8 cellular contexts compared by ENCODE assay signal in genomic region chr3:14949126-14949525, GRCh38. TPM values are rescaled to one million over a fixed set of nuclear protein-coding genes. Genes with fewer than 3 reads are reported as not detected.
DNase-seq lines count a peak whose midpoint lies in the region; ATAC-seq and TF ChIP-seq lines count a peak whose summit lies in the region.

No MANE protein-coding gene starts in this region.

- H3K4me1 ChIP-seq in RWPE2 (ENCODE audit: insufficient read depth, poor library complexity, severe bottlenecking): peaks cover 15% of the 10 kb centered on the region
- H3K4me1 ChIP-seq in fibroblast of lung (ENCODE audit: control insufficient read depth, extremely low read depth, insufficient read depth, low read length): peaks cover 4% of the 10 kb centered on the region

- H3K4me3 ChIP-seq in RWPE2 (ENCODE audit: severe bottlenecking) (peak overlapping the region; percentile 90), fibroblast of lung (replicated peaks in 1 of 4; ENCODE audit: control extremely low read depth in 1 of 4, insufficient read depth in 1 of 4, low read depth in 3 of 4, low read length in 4 of 4) (peak overlapping the region; percentile 54 to 88 (median 85))

- H3K4me2 ChIP-seq in fibroblast of lung (ENCODE audit: extremely low read depth, insufficient read depth, low read length): peak overlapping the region; percentile 86

- H3K27ac ChIP-seq in RWPE2 (ENCODE audit: poor library complexity, severe bottlenecking): peak overlapping the region; percentile 93
- H3K27ac ChIP-seq in fibroblast of lung (ENCODE audit: insufficient read depth, low read length): peak overlapping the region; percentile 80

- no peaks in the 10 kb centered on the region for H3K27me3 Mint-ChIP-seq in progenitor cell of endocrine pancreas

- DNase-seq in ELR (ENCODE audit: low read depth): peak; percentile 32
- DNase-seq in RWPE2 (ENCODE audit: low spot score): no peak
- DNase-seq in fibroblast of lung (ENCODE audit: low read depth in 2 of 2): no peak
- DNase-seq in progenitor cell of endocrine pancreas (ENCODE audit: low spot score, unreplicated experiment): no peak
- DNase-seq in NCI-H1694 (lab: John Stamatoyannopoulos, UW): no peak
- no peak for DNase-seq in NCI-H2171 (lab: John Stamatoyannopoulos, UW)

- TF ChIP-seq CTCF in RWPE2 (IDR thresholded peaks at IDR 0.05; ENCODE audit: poor library complexity, severe bottlenecking) (no peak), fibroblast of lung (conservative IDR thresholded peaks at IDR 0.05 in 1 of 2, IDR thresholded peaks at IDR 0.05 in 1 of 2; ENCODE audit: low read depth in 1 of 2, low read length in 2 of 2) (no peak), progenitor cell of endocrine pancreas (IDR thresholded peaks at IDR 0.05; ENCODE audit: unreplicated experiment) (no peak)

- H3K4me1 Mint-ChIP-seq in progenitor cell of endocrine pancreas (ENCODE audit: low read depth): peaks cover 34% of the 10 kb centered on the region

- H3K4me3 Mint-ChIP-seq in progenitor cell of endocrine pancreas (ENCODE audit: low read depth): peak overlapping the region; percentile 99

- H3K79me2 ChIP-seq in fibroblast of lung (ENCODE audit: control insufficient read depth, insufficient read depth, low read length): peaks cover 69% of the 10 kb centered on the region

- no peaks in the 10 kb centered on the region for H3K27me3 ChIP-seq in RWPE2 (ENCODE audit: insufficient read depth, poor library complexity, severe bottlenecking)
- no peaks in the 10 kb centered on the region for H3K27me3 ChIP-seq in fibroblast of lung (ENCODE audit: control insufficient read depth, insufficient read depth, low read length)

- no peaks in the 10 kb centered on the region for H4K20me1 ChIP-seq in fibroblast of lung (ENCODE audit: control insufficient read depth, extremely low read depth, insufficient read depth, low read length)

- H3K36me3 ChIP-seq in RWPE2 (ENCODE audit: low read depth) (peaks cover 38% of the 10 kb centered on the region), fibroblast of lung (ENCODE audit: control insufficient read depth, insufficient read depth, low read length) (peaks cover 6% of the 10 kb centered on the region)

- H3K9me3 Mint-ChIP-seq in progenitor cell of endocrine pancreas (ENCODE audit: low read depth): no peaks in the 10 kb centered on the region

- no peak for ATAC-seq in RWPE2 (ENCODE audit: low read depth)
- ATAC-seq in GM21390 (IDR thresholded peaks at IDR 0.05; ENCODE audit: unreplicated experiment): no peak
- no peak for ATAC-seq in HG03354 (IDR thresholded peaks at IDR 0.05; ENCODE audit: poor library complexity, severe bottlenecking, unreplicated experiment)

- no peak overlapping the region for H3K9ac ChIP-seq in fibroblast of lung (ENCODE audit: insufficient read depth, low read length)

- peaks cover 7% of the 10 kb centered on the region for H3K36me3 Mint-ChIP-seq in progenitor cell of endocrine pancreas (ENCODE audit: insufficient read depth)

- H2AFZ ChIP-seq in fibroblast of lung (ENCODE audit: low read length): peak overlapping the region; percentile 82

- H3K27ac Mint-ChIP-seq in progenitor cell of endocrine pancreas: peak overlapping the region; percentile 100

- H3K9me3 ChIP-seq in RWPE2 (ENCODE audit: severe bottlenecking) (no peaks in the 10 kb centered on the region), fibroblast of lung (ENCODE audit: control insufficient read depth, insufficient read depth, low read depth, low read length) (no peaks in the 10 kb centered on the region)

RNA-seq across cellular contexts. Expression of gene NR2C2, which starts 1.7 kb away (rescaled TPM):
- 20.0 and 27.9 TPM in 2 replicates for total RNA-seq in fibroblast of lung
- 13.5 and 15.0 TPM in 2 replicates for polyA plus RNA-seq in fibroblast of lung
- polyA plus RNA-seq in fibroblast of lung (2012): 10.3 and 14.2 TPM in 2 replicates
- 55.2 and 56.2 TPM in 2 replicates for polyA minus RNA-seq in fibroblast of lung (ENCODE audit: low replicate concordance)
- 56.0 and 58.8 TPM in 2 replicates for total RNA-seq in progenitor cell of endocrine pancreas
